1 cellular context compared by ENCODE assay signal in the genomic region with DNA sequence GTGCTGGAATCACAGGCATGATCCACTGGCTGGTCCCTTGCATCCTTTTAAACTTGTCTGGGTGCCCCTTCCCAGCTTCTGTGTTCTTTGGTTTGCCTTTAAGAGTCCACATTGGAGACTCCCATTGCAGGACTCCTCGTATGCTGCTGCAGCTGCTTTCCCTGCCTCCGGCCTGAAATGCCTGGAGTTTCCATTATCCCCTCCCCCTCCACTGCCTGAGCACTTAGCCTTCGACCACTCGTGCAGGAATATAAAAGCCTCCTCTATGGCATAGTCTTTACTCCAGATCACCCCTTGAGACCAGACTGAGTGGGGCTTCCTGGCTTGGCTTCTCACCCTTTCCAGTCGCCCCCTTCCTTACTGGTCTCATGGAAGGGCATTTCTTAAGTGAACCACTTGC.
TF ChIP-seq lines count a peak whose summit lies in the region.

No MANE protein-coding gene starts in this region.

TF ChIP-seq in GM23338, 12 proteins besides CTCF, POLR2A, EP300 and RAD21 (continued from another document):
- TF ChIP-seq ZNF462 (CRISPR knock-in tag; IDR thresholded peaks at IDR 0.05): no peak
